ENCODE assay signal across 9 cellular contexts in genomic region chr11:71252782-71253730, GRCh38. TPM values are rescaled to one million over a fixed set of nuclear protein-coding genes. Genes with fewer than 3 reads are reported as not detected.
DNase-seq lines count a peak whose midpoint lies in the region; ATAC-seq, FAIRE-seq and TF ChIP-seq lines count a peak whose summit lies in the region.
"Had no signal": no experiment of that assay in that cellular context is flagged by ENCODE, and none has a peak within 500 bp of the region (broad histone marks: within the 10 kb centered on the region; RNA-seq: fewer than 3 reads in every experiment).

No MANE protein-coding gene starts in this region.

- H3K4me3 ChIP-seq in AG10803 (ENCODE audit: low read length) (peak overlapping the region; percentile 26), endothelial cell of umbilical vein (replicated peaks in 1 of 3; ENCODE audit: insufficient read depth in 1 of 3, low read depth in 1 of 3, low read length in 3 of 3) (no peak overlapping the region)

- H3K79me2 ChIP-seq in endothelial cell of umbilical vein (ENCODE audit: control insufficient read depth, insufficient read depth, low read length), result no peaks in the 10 kb centered on the region

- dilution Hi-C loops in endothelial cell of umbilical vein (cut with MboI; ENCODE audit: extremely low pct_ligation_motif_present, low sequenced_read_pairs), result no loop called here

- H3K9me3 ChIP-seq in endothelial cell of umbilical vein (replicated peaks; ENCODE audit: control insufficient read depth, insufficient read depth, low read length), result no peaks in the 10 kb centered on the region
- H3K9me3 ChIP-seq: SK-N-SH had no signal

- peaks cover 52 to 73% (median 55%) of the 10 kb centered on the region in 3 donors for H3K27me3 Mint-ChIP-seq in naive B cell

- CTCF ChIA-PET in endothelial cell of umbilical vein (lab: Charles Lee), result no interaction called here

- TF ChIP-seq CTCF in AG10803 (conservative IDR thresholded peaks at IDR 0.05; ENCODE audit: low read length), result no peak
- TF ChIP-seq CTCF in endothelial cell of umbilical vein (IDR thresholded peaks at IDR 0.05; ENCODE audit: extremely low read depth in 1 of 2, insufficient read depth in 1 of 2, low read depth in 1 of 2, low read length in 2 of 2), result no peak

- H3K27me3 ChIP-seq in endothelial cell of umbilical vein (ENCODE audit: control insufficient read depth in 2 of 2, insufficient read depth in 2 of 2, low read length in 2 of 2), result peaks cover 10 to 34% of the 10 kb centered on the region in 2 experiments

- intact Hi-C loops in endothelial cell of umbilical vein (cut with micrococcal nuclease), result loop anchor here (5.0 kb wide), 1 partner anchor 786 kb away; no protein-coding TSS in a partner anchor

- H3K4me1 ChIP-seq in endothelial cell of umbilical vein (ENCODE audit: control insufficient read depth, extremely low read depth, insufficient read depth, low read length), result no peaks in the 10 kb centered on the region

- H3K4me2 ChIP-seq in endothelial cell of umbilical vein (ENCODE audit: insufficient read depth, low read length), result no peak overlapping the region
- H3K4me2 ChIP-seq: SK-N-SH had no signal

- POLR2A ChIA-PET in endothelial cell of umbilical vein (lab: Charles Lee), result no interaction called here

- no peaks in the 10 kb centered on the region for H3K9me1 ChIP-seq in endothelial cell of umbilical vein (replicated peaks; ENCODE audit: control insufficient read depth, extremely low read depth, insufficient read depth, low read length)

- peaks cover 7 to 25% (median 23%) of the 10 kb centered on the region in 3 donors for H3K4me1 Mint-ChIP-seq in naive B cell

- no TSS peak for BruUV-seq in endothelial cell of umbilical vein (replicated peaks; lab: Mats Ljungman, UMichigan)

- no peak for ATAC-seq in naive B cell (ENCODE audit: low read depth in 2 of 2)

- FAIRE-seq in endothelial cell of umbilical vein (lab: Jason Lieb, UNC), result no peak

- H3K27ac ChIP-seq in endothelial cell of umbilical vein (ENCODE audit: insufficient read depth, low read depth, low read length), result no peak overlapping the region

- DNase-seq in AG10803 (ENCODE audit: low read depth) (peak; percentile 63), HuH-7.5 (ENCODE audit: low spot score) (peak; percentile 91), endothelial cell of umbilical vein (ENCODE audit: low read depth, low spot score) (no peak), naive B cell (no peak), cerebellum (ENCODE audit: low spot score) (no peak), CD1c-positive myeloid dendritic cell (ENCODE audit: extremely low spot score) (no peak), midbrain (lab: John Stamatoyannopoulos, UW) (no peak), NCI-H1694 treated with DMSO at 0.1 percent for 48 hours (lab: John Stamatoyannopoulos, UW) (no peak)

- peaks cover 0 to 12% (median 3%) of the 10 kb centered on the region in 7 donors for H3K9me3 Mint-ChIP-seq in naive B cell

- no peak overlapping the region for H2AFZ ChIP-seq in endothelial cell of umbilical vein (ENCODE audit: low read depth, low read length)

- peak overlapping the region in 2 of 6 donors; percentile 78 to 81 for H3K27ac Mint-ChIP-seq in naive B cell

- no peaks in the 10 kb centered on the region for H4K20me1 ChIP-seq in endothelial cell of umbilical vein (replicated peaks; ENCODE audit: control insufficient read depth, extremely low read depth, insufficient read depth, low read length)

- H3K9ac ChIP-seq in endothelial cell of umbilical vein (replicated peaks; ENCODE audit: extremely low read depth, insufficient read depth, low read length), result no peak overlapping the region
- H3K9ac ChIP-seq: SK-N-SH had no signal

- no peak for TF ChIP-seq POLR2A in endothelial cell of umbilical vein (IDR thresholded peaks at IDR 0.05; ENCODE audit: low read depth, low read length)

- no peaks in the 10 kb centered on the region for H3K36me3 Mint-ChIP-seq in naive B cell

- peak overlapping the region; percentile 55 to 87 (median 73) for H3K4me3 Mint-ChIP-seq in naive B cell

- H3K36me3 ChIP-seq in endothelial cell of umbilical vein (ENCODE audit: control insufficient read depth in 2 of 2, extremely low read depth in 1 of 2, insufficient read depth in 2 of 2, low read length in 2 of 2), result no peaks in the 10 kb centered on the region

TF ChIP-seq in endothelial cell of umbilical vein, 7 proteins besides CTCF, POLR2A, EP300 and RAD21:
- no peak for TF ChIP-seq MYC (IDR thresholded peaks at IDR 0.05; ENCODE audit: low read depth, low read length)
- TF ChIP-seq EZH2 (IDR thresholded peaks at IDR 0.05; ENCODE audit: borderline replicate concordance, low read depth, low read length, severe bottlenecking), result peak; percentile 44

RNA-seq across cellular contexts. Expression of gene SHANK2, which starts 0.7 kb away (rescaled TPM):
- total RNA-seq in endothelial cell of umbilical vein (not detected in 2 replicates), cerebellum (59.0 TPM)
- polyA plus RNA-seq in endothelial cell of umbilical vein (not detected in 2 replicates), naive B cell (ENCODE audit: low read depth in 6 of 6) (not detected)
- polyA plus RNA-seq in endothelial cell of umbilical vein (2011; cell fraction: cytosol; rRNA removed), result not detected in 2 replicates
- polyA plus RNA-seq in endothelial cell of umbilical vein (2011; cell fraction: nucleus; rRNA removed), result not detected in 2 replicates
- not detected in 2 replicates for polyA plus RNA-seq in endothelial cell of umbilical vein (2012)
- polyA minus RNA-seq in endothelial cell of umbilical vein, result 0.17 TPM in 1 of 2 replicates, not detected in the other
- polyA minus RNA-seq in endothelial cell of umbilical vein (2011; cell fraction: cytosol; rRNA and poly(A)+ RNA removed), result not detected
- not detected in 2 replicates for polyA minus RNA-seq in endothelial cell of umbilical vein (2011; cell fraction: nucleus; rRNA and poly(A)+ RNA removed)

Comparison
In these comparisons a context has a peak if more than half of its experiments do, and no peak if none do; other contexts are left out.
1. DNase-seq: peak in AG10803 (single experiment) and HuH-7.5 (single experiment); none in endothelial cell of umbilical vein (single experiment), naive B cell (single experiment), cerebellum (single experiment), CD1c-positive myeloid dendritic cell (single experiment), midbrain (single experiment) and NCI-H1694 treated with DMSO at 0.1 percent for 48 hours (single experiment).
2. RNA of gene SHANK2, which starts 0.7 kb away (total RNA-seq): 59.0 TPM in cerebellum (single experiment); not detected in endothelial cell of umbilical vein; every median in the first group is over 10 times any median in the second.